11 cellular contexts compared by ENCODE assay signal in the genomic region with DNA sequence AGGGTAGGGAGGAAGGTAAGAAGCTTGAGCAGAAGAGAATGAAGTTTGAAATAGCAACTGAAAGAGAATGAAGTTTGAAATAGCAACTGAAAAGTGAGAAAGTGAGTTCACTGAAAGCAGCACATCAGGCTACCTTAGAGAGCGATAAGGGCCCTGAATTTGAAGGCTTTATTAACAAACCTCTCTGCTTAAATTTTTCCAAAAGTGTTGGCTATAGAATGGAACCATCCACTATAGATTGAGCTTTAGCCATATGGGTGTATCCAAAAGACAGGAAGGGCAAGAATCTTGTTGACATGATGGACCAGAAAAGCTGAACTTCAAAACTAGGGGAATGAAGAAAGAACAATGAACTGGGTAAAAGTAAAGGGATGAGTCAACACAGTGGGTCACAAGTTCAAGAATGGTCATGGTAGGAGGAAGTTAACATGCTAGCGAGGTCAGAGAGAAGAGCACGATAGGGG.
A peak's percentile ranks its signal among the peaks of the same experiment; 100 is the strongest.
DNase-seq lines count a peak whose midpoint lies in the region; ATAC-seq lines count a peak whose summit lies in the region.
"Had no signal": no experiment of that assay in that cellular context is flagged by ENCODE, and none has a peak within 500 bp of the region (broad histone marks: within the 10 kb centered on the region; RNA-seq: fewer than 3 reads in every experiment).

No MANE protein-coding gene starts in this region.

- peak; percentile 78 for ATAC-seq in GM19035 (IDR thresholded peaks at IDR 0.05; ENCODE audit: unreplicated experiment)
- peak; percentile 88 for ATAC-seq in GM21786 (IDR thresholded peaks at IDR 0.05; ENCODE audit: unreplicated experiment)
- ATAC-seq in HG03103 (IDR thresholded peaks at IDR 0.05; ENCODE audit: low read depth, unreplicated experiment): peak; percentile 67

- DNase-seq in renal cortical epithelial cell (ENCODE audit: low read depth) (peak; percentile 9), hippocampal formation (lab: John Stamatoyannopoulos, UW) (no peak), HCEC 1CT (no peak)
- no peak for DNase-seq in stimulated activated naive CD4-positive, alpha-beta T cell treated with Interleukin-2 at 50 U/mL for 16 hours (lab: John Stamatoyannopoulos, UW)
- DNase-seq: adrenal gland, MG63, NCI-H226, RPMI8226 had no signal
